Comparison of ENCODE assay signal across 13 cellular contexts in genomic region chr3:196323723-196324122, GRCh38. TPM values are rescaled to one million over a fixed set of nuclear protein-coding genes. Genes with fewer than 3 reads are reported as not detected.
DNase-seq lines count a peak whose midpoint lies in the region; ATAC-seq and TF ChIP-seq lines count a peak whose summit lies in the region.
"Had no signal": no experiment of that assay in that cellular context is flagged by ENCODE, and none has a peak within 500 bp of the region (broad histone marks: within the 10 kb centered on the region; RNA-seq: fewer than 3 reads in every experiment).

No MANE protein-coding gene starts in this region.

- H3K9me3 ChIP-seq in CD4-positive, alpha-beta T cell (ENCODE audit: control insufficient read depth, low read length), result no peaks in the 10 kb centered on the region

- H3K27ac ChIP-seq in CD4-positive, alpha-beta T cell (ENCODE audit: low read depth, low read length), result no peak overlapping the region

- no peaks in the 10 kb centered on the region for H3K27me3 ChIP-seq in CD4-positive, alpha-beta T cell (ENCODE audit: control insufficient read depth, insufficient read depth, low read length)

- H3K27ac Mint-ChIP-seq in CD4-positive, alpha-beta T cell, result no peak overlapping the region
- H3K27ac Mint-ChIP-seq in HFFc6, result no peak overlapping the region
- H3K27ac Mint-ChIP-seq in glutamatergic neuron (ENCODE audit: unreplicated experiment), result peak overlapping the region; percentile 75

- H3K36me3 Mint-ChIP-seq in CD4-positive, alpha-beta T cell (ENCODE audit: low read depth), result no peaks in the 10 kb centered on the region
- H3K36me3 Mint-ChIP-seq in HFFc6 (ENCODE audit: low read depth) (no peaks in the 10 kb centered on the region), glutamatergic neuron (ENCODE audit: unreplicated experiment) (no peaks in the 10 kb centered on the region)

- no peak for ATAC-seq in CD4-positive, alpha-beta T cell (ENCODE audit: poor library complexity)
- ATAC-seq in HG03432 (IDR thresholded peaks at IDR 0.05; ENCODE audit: unreplicated experiment) (no peak), HG02678 (IDR thresholded peaks at IDR 0.05; ENCODE audit: unreplicated experiment) (no peak), GM19324 (IDR thresholded peaks at IDR 0.05; ENCODE audit: low FRiP score, unreplicated experiment) (no peak)
- ATAC-seq: esophagus mucosa had no signal

- DNase-seq in CD4-positive, alpha-beta T cell, result no peak
- DNase-seq in HFFc6 (no peak), SK-MEL-5 (ENCODE audit: low read depth, low spot score) (peak; percentile 30), glutamatergic neuron (peak; percentile 71)
- DNase-seq in activated CD8-positive, alpha-beta memory T cell treated with anti-CD3 and anti-CD28 coated beads, Interleukin-2, amount 50 U/mL, for 4 hours, result no peak
- DNase-seq: aorta; KG1; nucleus accumbens; stimulated activated CD4-positive, alpha-beta T cell treated with anti-CD3 and anti-CD28 coated beads, Interleukin-4, amount 100 ng/mL, for 1 hour had no signal

- no peaks in the 10 kb centered on the region for H3K27me3 Mint-ChIP-seq in CD4-positive, alpha-beta T cell
- no peaks in the 10 kb centered on the region for H3K27me3 Mint-ChIP-seq in HFFc6 (ENCODE audit: insufficient read depth)
- peaks cover 3% of the 10 kb centered on the region for H3K27me3 Mint-ChIP-seq in glutamatergic neuron (ENCODE audit: unreplicated experiment)

- no peaks in the 10 kb centered on the region for H3K9me3 Mint-ChIP-seq in CD4-positive, alpha-beta T cell
- H3K9me3 Mint-ChIP-seq in HFFc6, result no peaks in the 10 kb centered on the region
- peaks cover 5% of the 10 kb centered on the region for H3K9me3 Mint-ChIP-seq in glutamatergic neuron (ENCODE audit: unreplicated experiment)

- in situ Hi-C loops in SK-MEL-5 (cut with HindIII; ENCODE audit: low pct_unique_long_range_greater_than_20kb, low sequenced_read_pairs), result no loop called here

- intact Hi-C loops in CD4-positive, alpha-beta T cell (cut with DNase I, micrococcal nuclease), result loop anchor here in 1 of 2 experiments (2.0 to 5.0 kb wide), 2 partner anchors 37 to 109 kb away; partner anchors contain the start of gene UBXN7

- POLR2A ChIA-PET in CD4-positive, alpha-beta T cell (lab: Charles Lee), result no interaction called here

- CTCF ChIA-PET in CD4-positive, alpha-beta T cell (lab: Charles Lee), result no interaction called here

- H3K4me3 Mint-ChIP-seq in CD4-positive, alpha-beta T cell, result no peak overlapping the region
- H3K4me3 Mint-ChIP-seq in HFFc6 (no peak overlapping the region), glutamatergic neuron (ENCODE audit: unreplicated experiment) (peak overlapping the region; percentile 23)

- TF ChIP-seq CTCF in CD4-positive, alpha-beta T cell (IDR thresholded peaks at IDR 0.05), result peak; percentile 14
- peak; percentile 29; the same call in 1 of the 2 replicates for TF ChIP-seq CTCF in HFFc6 (IDR thresholded peaks at IDR 0.05)
- peak; percentile 51 for TF ChIP-seq CTCF in glutamatergic neuron (IDR thresholded peaks at IDR 0.05; ENCODE audit: partially characterized antibody, unreplicated experiment)

- H3K4me1 Mint-ChIP-seq in CD4-positive, alpha-beta T cell (ENCODE audit: low read depth), result no peaks in the 10 kb centered on the region
- H3K4me1 Mint-ChIP-seq in HFFc6 (ENCODE audit: low read depth), result peaks cover 20% of the 10 kb centered on the region
- H3K4me1 Mint-ChIP-seq in glutamatergic neuron (ENCODE audit: low read depth, unreplicated experiment), result peaks cover 7% of the 10 kb centered on the region

RNA-seq across cellular contexts. Expression of gene DYNLT2B, which starts 5.7 kb away (rescaled TPM):
- 1 to 10 TPM; 4.5 to 4.6 TPM for total RNA-seq in CD4-positive, alpha-beta T cell
- 10 to 100 TPM; 10.3 to 15.0 (median 13.3) TPM for total RNA-seq in HFFc6 (2021; fragmentation: NEBNext Ultra II Directional; extraction: Animal tissue kit (Norgen Biotek cat#: 25700))
- 1.0 and 2.5 TPM in 2 replicates for total RNA-seq in SK-MEL-5 (2014; rRNA removed; shearing (Covaris generic))
- polyA plus RNA-seq in SK-MEL-5 (2015; cell fraction: cytosol; rRNA removed), result 2.4 and 6.2 TPM in 2 replicates
- 1.1 TPM in 1 of 2 replicates, not detected in the other for polyA plus RNA-seq in SK-MEL-5 (2015; cell fraction: nucleus; rRNA removed)
- 14.8 TPM for total RNA-seq in glutamatergic neuron (ENCODE audit: unreplicated experiment)

RNA-seq across cellular contexts. Expression of gene TM4SF19, which starts 14.5 kb away (rescaled TPM):
- not detected for total RNA-seq in CD4-positive, alpha-beta T cell
- under 1 TPM in 4 of 6 experiments, not detected in 2; 0.14 to 0.89 (median 0.64) TPM for total RNA-seq in HFFc6 (2021; fragmentation: NEBNext Ultra II Directional; extraction: Animal tissue kit (Norgen Biotek cat#: 25700))
- 0.80 and 4.0 TPM in 2 replicates for total RNA-seq in SK-MEL-5 (2014; rRNA removed; shearing (Covaris generic))
- 3.5 and 4.4 TPM in 2 replicates for polyA plus RNA-seq in SK-MEL-5 (2015; cell fraction: cytosol; rRNA removed)
- polyA plus RNA-seq in SK-MEL-5 (2015; cell fraction: nucleus; rRNA removed), result 0.35 and 9.4 TPM in 2 replicates
- not detected for total RNA-seq in glutamatergic neuron (ENCODE audit: unreplicated experiment)

RNA-seq across cellular contexts. Expression of gene PCYT1A, which starts 36.2 kb away (rescaled TPM):
- 10 to 100 TPM; 49.8 to 54.7 TPM for total RNA-seq in CD4-positive, alpha-beta T cell
- total RNA-seq in HFFc6 (2021; fragmentation: NEBNext Ultra II Directional; extraction: Animal tissue kit (Norgen Biotek cat#: 25700)), result 10 to 100 TPM; 77.2 to 83.0 (median 81.2) TPM
- 34.2 and 34.4 TPM in 2 replicates for total RNA-seq in SK-MEL-5 (2014; rRNA removed; shearing (Covaris generic))
- 23.1 and 27.6 TPM in 2 replicates for polyA plus RNA-seq in SK-MEL-5 (2015; cell fraction: cytosol; rRNA removed)
- polyA plus RNA-seq in SK-MEL-5 (2015; cell fraction: nucleus; rRNA removed), result 67.7 and 69.0 TPM in 2 replicates
- 37.0 TPM for total RNA-seq in glutamatergic neuron (ENCODE audit: unreplicated experiment)

Comparison
In these comparisons a context has a peak if more than half of its experiments do, and no peak if none do; other contexts are left out.
1. DNase-seq: peak in SK-MEL-5 (single experiment) and glutamatergic neuron (single experiment); none in CD4-positive, alpha-beta T cell (0 of 10), HFFc6 (single experiment) and activated CD8-positive, alpha-beta memory T cell treated with anti-CD3 and anti-CD28 coated beads, Interleukin-2, amount 50 U/mL, for 4 hours (single experiment).
2. Peak in every context shown above with its lines, with median percentiles within 50 percentile points of each other: CTCF ChIP-seq.